In the genomic region with DNA sequence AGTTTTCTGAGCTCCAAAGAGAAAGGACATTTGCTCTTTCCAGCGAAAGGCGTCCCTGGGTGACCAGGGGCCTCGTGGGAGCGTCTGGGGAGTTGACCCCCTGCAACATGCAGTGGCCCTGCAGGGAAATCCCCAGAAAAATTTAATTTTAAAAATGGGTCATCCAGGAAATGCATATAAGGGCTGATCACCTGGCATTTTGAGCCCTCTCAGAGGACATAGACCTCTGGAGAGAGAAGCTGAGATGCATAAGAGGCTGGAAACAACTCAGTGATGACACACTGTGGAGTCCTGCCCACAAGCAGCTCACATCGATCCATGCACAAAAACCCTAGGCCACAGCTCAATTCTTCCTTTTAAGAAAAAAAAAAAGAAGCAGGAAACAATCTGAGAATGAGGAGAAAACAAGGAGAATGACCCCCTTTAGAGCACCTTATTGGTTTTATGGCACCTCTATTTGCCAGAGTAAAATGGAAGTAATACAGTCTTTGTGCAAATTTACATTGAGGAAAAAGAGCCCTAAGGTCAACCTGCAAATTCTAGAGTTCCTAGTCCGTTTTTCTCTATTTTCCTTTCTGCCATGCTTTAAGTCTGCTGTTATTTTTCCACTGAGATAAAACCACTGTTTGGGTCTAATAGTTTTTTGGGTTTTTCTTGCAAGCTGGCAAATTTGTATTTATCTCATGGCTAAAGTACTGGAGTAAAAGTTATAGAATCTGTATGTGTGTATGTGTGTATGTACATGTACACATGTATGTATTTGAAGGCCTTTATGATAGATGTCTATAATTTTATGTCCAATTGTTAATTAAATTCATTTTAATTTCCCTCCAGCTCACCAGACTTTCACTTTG, we compare ENCODE assay signal across 15 cellular contexts.
"Had no signal": no experiment of that assay in that cellular context is flagged by ENCODE, and none has a peak within 500 bp of the region (broad histone marks: within the 10 kb centered on the region; RNA-seq: fewer than 3 reads in every experiment).

No MANE protein-coding gene starts in this region.

- DNase-seq: activated CD4-positive, alpha-beta T cell treated with anti-CD3 and anti-CD28 coated beads for 48 hours; activated naive CD4-positive, alpha-beta T cell; anterior cingulate cortex; cerebellar nuclear complex; effector CD8-positive, alpha-beta T cell; foreskin fibroblast; kidney glomerular epithelial cell; mesendoderm; stomach; T-helper 17 cell; testis; upper lobe of right lung had no signal

- ATAC-seq: T-helper 17 cell, upper lobe of right lung had no signal

- H3K27ac Mint-ChIP-seq: T-helper 17 cell had no signal

- H3K4me3 Mint-ChIP-seq: activated T-helper 1 cell treated with anti-CD3 and anti-CD28 coated beads, Interleukin-12 subunit alpha, Interleukin-12 subunit beta, Interleukin-2, Interleukin-4 antibody, amounts not matched to agents 30 ng/mL and 10 ng/mL and 1 ng/mL, durations not matched to agents 14 hours and 24 hours and 36 hours; nephron; T-helper 17 cell had no signal

- H3K27me3 ChIP-seq: right lobe of liver, testis had no signal

- H3K9me3 ChIP-seq: right lobe of liver, testis, upper lobe of right lung had no signal

- H3K4me3 ChIP-seq: right lobe of liver, stomach, testis, upper lobe of right lung had no signal

- H3K4me1 Mint-ChIP-seq: nephron had no signal

- H3K36me3 ChIP-seq: stomach, upper lobe of right lung had no signal

- H3K27ac ChIP-seq: stomach, testis, upper lobe of right lung had no signal

- H3K4me1 ChIP-seq: stomach, testis, upper lobe of right lung had no signal
